ENCODE assay signal across 10 cellular contexts in genomic region chr20:62650551-62651284, GRCh38. TPM values are rescaled to one million over a fixed set of nuclear protein-coding genes. Genes with fewer than 3 reads are reported as not detected.
DNase-seq lines count a peak whose midpoint lies in the region; ATAC-seq, FAIRE-seq and TF ChIP-seq lines count a peak whose summit lies in the region.
"Had no signal": no experiment of that assay in that cellular context is flagged by ENCODE, and none has a peak within 500 bp of the region (broad histone marks: within the 10 kb centered on the region; RNA-seq: fewer than 3 reads in every experiment).

No MANE protein-coding gene starts in this region.

- no peak for TF ChIP-seq CTCF in CD14-positive monocyte (IDR thresholded peaks at IDR 0.05)
- no peak for TF ChIP-seq CTCF in IMR-90 (conservative IDR thresholded peaks at IDR 0.05; ENCODE audit: low read depth, low read length)
- TF ChIP-seq CTCF in bronchial epithelial cell (IDR thresholded peaks at IDR 0.05; ENCODE audit: insufficient read depth, low read length, severe bottlenecking) = no peak
- no peak for TF ChIP-seq CTCF in psoas muscle (IDR thresholded peaks at IDR 0.05)

- H2AFZ ChIP-seq in IMR-90 (replicated peaks; ENCODE audit: low read length, poor library complexity) = peak overlapping the region; percentile 25

- H3K9me1 ChIP-seq in IMR-90 (ENCODE audit: insufficient read depth, low read length) = peaks cover 5% of the 10 kb centered on the region; the same call in 1 of the 2 replicates

- no peak for TF ChIP-seq POLR2A in IMR-90 (IDR thresholded peaks at IDR 0.05; ENCODE audit: low read depth, low read length)

- H3K36me3 ChIP-seq in IMR-90 (ENCODE audit: control insufficient read depth, insufficient read depth, low read length) = no peaks in the 10 kb centered on the region
- no peaks in the 10 kb centered on the region for H3K36me3 ChIP-seq in bronchial epithelial cell (ENCODE audit: control insufficient read depth, insufficient read depth, low read length)
- H3K36me3 ChIP-seq in psoas muscle (ENCODE audit: insufficient read depth in 1 of 2, low read depth in 1 of 2) = no peaks in the 10 kb centered on the region

- H3K27ac ChIP-seq in IMR-90 (ENCODE audit: insufficient read depth, low read length) = no peak overlapping the region
- peak overlapping the region; percentile 87 for H3K27ac ChIP-seq in psoas muscle

- H4K91ac ChIP-seq in IMR-90 (ENCODE audit: insufficient read depth, low read depth, low read length) = peak overlapping the region; percentile 32

- peak overlapping the region; percentile 92 to 98 (median 97) for H3K27ac Mint-ChIP-seq in CD14-positive monocyte

- no peak for DNase-seq in CD14-positive monocyte (ENCODE audit: low spot score)
- DNase-seq in IMR-90 = no peak
- DNase-seq in bronchial epithelial cell (ENCODE audit: low read depth) = no peak
- DNase-seq in psoas muscle = no peak
- no peak for DNase-seq in COLO829 (ENCODE audit: low spot score)
- no peak for DNase-seq in RKO (ENCODE audit: low spot score)
- DNase-seq in NCI-H2107 (lab: John Stamatoyannopoulos, UW) = no peak
- DNase-seq in DMS114 treated with DMSO at 0.1 percent for 48 hours (lab: John Stamatoyannopoulos, UW; ENCODE audit: unreplicated experiment) = no peak
- DNase-seq: DMS53 had no signal

- dilution Hi-C loops in IMR-90 (cut with HindIII; ENCODE audit: low sequenced_read_pairs, unreplicated experiment) = no loop called here

- H3K4me1 Mint-ChIP-seq in CD14-positive monocyte = peaks cover 30% of the 10 kb centered on the region

- CTCF ChIA-PET in IMR-90 (lab: Yijun Ruan, JAX) = no interaction called here

- peak overlapping the region; percentile 54 for H2AK5ac ChIP-seq in IMR-90 (ENCODE audit: low read depth, low read length)

- in situ Hi-C loops in IMR-90 (cut with MboI; ENCODE audit: low sequenced_read_pairs) = no loop called here

- H2AK9ac ChIP-seq in IMR-90 (replicated peaks; ENCODE audit: low read depth, low read length, poor library complexity) = peak overlapping the region; percentile 20

- H3K56ac ChIP-seq in IMR-90 (ENCODE audit: extremely low read depth, insufficient read depth, low read length) = no peak overlapping the region

- H3K79me1 ChIP-seq in IMR-90 (ENCODE audit: low read depth in 1 of 2, low read length in 2 of 2) = no peaks in the 10 kb centered on the region

- H3K4me3 ChIP-seq in IMR-90 (ENCODE audit: insufficient read depth, low read depth, low read length) (no peak overlapping the region), bronchial epithelial cell (ENCODE audit: low read depth, low read length) (no peak overlapping the region), psoas muscle (no peak overlapping the region)

- POLR2A ChIA-PET in IMR-90 (lab: Charles Lee; ENCODE audit: unreplicated experiment) = no interaction called here

- no peak overlapping the region for H3K9ac ChIP-seq in IMR-90 (ENCODE audit: low read depth, low read length)

- no peak overlapping the region for H2BK5ac ChIP-seq in IMR-90 (ENCODE audit: low read depth, low read length, poor library complexity, severe bottlenecking)

- H3K4me1 ChIP-seq in IMR-90 (ENCODE audit: control insufficient read depth, insufficient read depth, low read length) (peaks cover 13% of the 10 kb centered on the region; the same call in 1 of the 2 replicates), psoas muscle (peaks cover 46% of the 10 kb centered on the region)

- H3K4me3 Mint-ChIP-seq in CD14-positive monocyte = peak overlapping the region; percentile 61 to 83

- H3K4me2 ChIP-seq in IMR-90 (ENCODE audit: low read depth, low read length) = no peak overlapping the region

- peak overlapping the region; percentile 40; the same call in 1 of the 3 replicates for H2BK15ac ChIP-seq in IMR-90 (ENCODE audit: low read depth, low read length)

- 94% methylated on average over 14 of the region's 24 CpGs; no CpG with 5 or more reads in 1 of the 2 experiments for WGBS in IMR-90 (ENCODE audit: extremely low coverage in 2 of 2, insufficient read length in 1 of 2), 2 experiments
- WGBS in psoas muscle, 3 donors = 92 to 95% (median 93%) methylated on average over 24 of the region's 24 CpGs

- ATAC-seq in IMR-90 (ENCODE audit: low read depth) (no peak), psoas muscle (no peak)

- BruUV-seq in IMR-90 (replicated peaks; lab: Mats Ljungman, UMichigan) = no TSS peak

- H3K9me3 ChIP-seq in IMR-90 (ENCODE audit: control insufficient read depth, insufficient read depth, low read length) = no peaks in the 10 kb centered on the region
- no peaks in the 10 kb centered on the region for H3K9me3 ChIP-seq in psoas muscle

- H3K4ac ChIP-seq in IMR-90 (ENCODE audit: low read depth, low read length) = peak overlapping the region; percentile 43; the same call in 1 of the 2 replicates

- H2BK20ac ChIP-seq in IMR-90 (ENCODE audit: low read depth, low read length) = peak overlapping the region; percentile 28; the same call in 1 of the 2 replicates

- H3K27me3 Mint-ChIP-seq in CD14-positive monocyte (ENCODE audit: low read depth in 3 of 3) = peaks cover 0 to 9% (median 2%) of the 10 kb centered on the region in 3 donors

- no peak overlapping the region for H3K18ac ChIP-seq in IMR-90 (ENCODE audit: low read depth, low read length)

- peak; percentile 80 for FAIRE-seq in bronchial epithelial cell (lab: Jason Lieb, UNC)
- FAIRE-seq: astrocyte had no signal

- H3K14ac ChIP-seq in IMR-90 (replicated peaks; ENCODE audit: low read depth, low read length) = no peak overlapping the region

- no peak overlapping the region for H3K23ac ChIP-seq in IMR-90 (ENCODE audit: low read depth, low read length)

- peak overlapping the region; percentile 77 for H2BK120ac ChIP-seq in IMR-90 (ENCODE audit: low read depth, low read length)

- H3K9me3 Mint-ChIP-seq in CD14-positive monocyte = no peaks in the 10 kb centered on the region

- H4K5ac ChIP-seq in IMR-90 (ENCODE audit: low read depth, low read length) = no peak overlapping the region

- no peak overlapping the region; a peak in 1 of 4 replicates for H4K8ac ChIP-seq in IMR-90 (ENCODE audit: low read depth in 2 of 2, low read length in 2 of 2)

- no peaks in the 10 kb centered on the region for H4K20me1 ChIP-seq in IMR-90 (ENCODE audit: insufficient read depth, low read length)

- no peak for TF ChIP-seq RAD21 in IMR-90 (IDR thresholded peaks at IDR 0.05; ENCODE audit: low read length)

- no peaks in the 10 kb centered on the region for H3K27me3 ChIP-seq in IMR-90 (ENCODE audit: control insufficient read depth, insufficient read depth, low read length)
- peaks cover 9% of the 10 kb centered on the region for H3K27me3 ChIP-seq in bronchial epithelial cell (ENCODE audit: control insufficient read depth, insufficient read depth, low read length)
- no peaks in the 10 kb centered on the region for H3K27me3 ChIP-seq in psoas muscle (ENCODE audit: insufficient read depth in 3 of 3, low read length in 2 of 3)

- H3K36me3 Mint-ChIP-seq in CD14-positive monocyte = peaks cover 3 to 11% of the 10 kb centered on the region in 2 donors

- intact Hi-C loops in CD14-positive monocyte (cut with micrococcal nuclease) (loop anchor here (2.0 to 10.0 kb wide), 2 partner anchors 26 to 46 kb away; no protein-coding TSS in a partner anchor), IMR-90 (cut with micrococcal nuclease) (no loop called here), psoas muscle (cut with DNase I) (loop anchor here in 1 of 2 donors (5.0 kb wide), 1 partner anchor 142 kb away; no protein-coding TSS in a partner anchor)

TF ChIP-seq in IMR-90, 13 proteins besides CTCF, POLR2A, EP300 and RAD21 (continues in another document):
- TF ChIP-seq CEBPB (IDR thresholded peaks at IDR 0.05; ENCODE audit: low read depth, low read length) = no peak
- TF ChIP-seq RCOR1 (IDR thresholded peaks at IDR 0.05; ENCODE audit: insufficient replicate concordance, low read length) = no peak
- TF ChIP-seq ELK1 (IDR thresholded peaks at IDR 0.05; ENCODE audit: borderline replicate concordance, low read depth, low read length) = no peak
- no peak for TF ChIP-seq NFE2L2 (IDR thresholded peaks at IDR 0.05; ENCODE audit: low read depth, low read length)
- TF ChIP-seq RFX5 (IDR thresholded peaks at IDR 0.05; ENCODE audit: low read depth, low read length) = no peak
- no peak for TF ChIP-seq SMC3 (IDR thresholded peaks at IDR 0.05; ENCODE audit: low read depth, low read length)
- TF ChIP-seq CHD1 (IDR thresholded peaks at IDR 0.05; ENCODE audit: low read depth, low read length) = no peak
- TF ChIP-seq, protein P1, sequence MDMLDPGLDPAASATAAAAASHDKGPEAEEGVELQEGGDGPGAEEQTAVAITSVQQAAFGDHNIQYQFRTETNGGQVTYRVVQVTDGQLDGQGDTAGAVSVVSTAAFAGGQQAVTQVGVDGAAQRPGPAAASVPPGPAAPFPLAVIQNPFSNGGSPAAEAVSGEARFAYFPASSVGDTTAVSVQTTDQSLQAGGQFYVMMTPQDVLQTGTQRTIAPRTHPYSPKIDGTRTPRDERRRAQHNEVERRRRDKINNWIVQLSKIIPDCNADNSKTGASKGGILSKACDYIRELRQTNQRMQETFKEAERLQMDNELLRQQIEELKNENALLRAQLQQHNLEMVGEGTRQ (IDR thresholded peaks at IDR 0.05; ENCODE audit: low read depth, low read length) = no peak
- no peak for TF ChIP-seq FOS (IDR thresholded peaks at IDR 0.05; ENCODE audit: low read depth, low read length)

RNA-seq across cellular contexts. Expression of gene SLCO4A1, which starts 8.4 kb away (rescaled TPM):
- polyA plus RNA-seq in CD14-positive monocyte (under 1 TPM; 0.26 to 0.42 TPM), IMR-90 (2012; rRNA removed) (1.1 and 1.5 TPM in 2 replicates), psoas muscle (10 to 100 TPM in 2 of 3 donors, 1 to 10 TPM in 1; 9.8 to 38.5 (median 17.5) TPM)
- total RNA-seq in IMR-90 (2012; rRNA removed) (0.56 and 0.72 TPM in 2 replicates), bronchial epithelial cell (1.6 and 4.7 TPM in 2 replicates), psoas muscle (10 to 100 TPM in 1 of 4 donors, 1 to 10 TPM in 3; 5.3 to 12.8 (median 8.7) TPM)
- 1.1 TPM in 2 replicates for polyA plus RNA-seq in IMR-90 (2012; cell fraction: cytosol; rRNA removed)
- 2.1 and 5.3 TPM in 2 replicates for polyA plus RNA-seq in IMR-90 (2012; cell fraction: nucleus; rRNA removed; ENCODE audit: low replicate concordance)

RNA-seq across cellular contexts. Expression of gene NTSR1, which starts 57.9 kb away (rescaled TPM):
- polyA plus RNA-seq in CD14-positive monocyte (under 1 TPM; 0.35 to 0.40 TPM), IMR-90 (2012; rRNA removed) (1.8 and 2.3 TPM in 2 replicates), psoas muscle (under 1 TPM; 0.01 to 0.07 (median 0.04) TPM)
- total RNA-seq in IMR-90 (2012; rRNA removed) (0.54 and 0.56 TPM in 2 replicates), bronchial epithelial cell (not detected in 2 replicates), psoas muscle (under 1 TPM in 1 of 4 donors, not detected in 3; 0.08 TPM)
- 1.1 and 1.9 TPM in 2 replicates for polyA plus RNA-seq in IMR-90 (2012; cell fraction: cytosol; rRNA removed)
- 1.2 and 2.9 TPM in 2 replicates for polyA plus RNA-seq in IMR-90 (2012; cell fraction: nucleus; rRNA removed; ENCODE audit: low replicate concordance)
